Comparison of ENCODE assay signal across 20 cellular contexts in the genomic region with DNA sequence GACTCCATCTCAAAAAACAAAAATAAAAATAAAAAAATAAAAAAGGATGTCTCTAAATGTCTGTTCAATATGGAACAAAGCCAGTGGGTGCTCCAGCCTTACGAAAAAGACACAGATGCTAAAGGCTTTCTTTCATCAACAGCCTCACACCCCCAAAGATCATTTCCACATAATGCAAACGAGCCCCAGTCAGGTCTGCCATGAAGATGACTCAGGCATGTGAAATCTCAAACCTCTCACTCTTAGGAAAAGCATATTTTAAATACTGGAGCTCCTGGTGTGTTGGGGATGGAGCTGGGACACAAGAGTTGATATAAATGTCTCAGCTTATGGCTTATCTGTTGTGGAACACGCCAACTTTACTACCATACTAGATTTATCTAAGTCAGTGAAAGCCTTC. TPM values are rescaled to one million over a fixed set of nuclear protein-coding genes. Genes with fewer than 3 reads are reported as not detected.
DNase-seq lines count a peak whose midpoint lies in the region; ATAC-seq, FAIRE-seq and TF ChIP-seq lines count a peak whose summit lies in the region.
"Had no signal": no experiment of that assay in that cellular context is flagged by ENCODE, and none has a peak within 500 bp of the region (broad histone marks: within the 10 kb centered on the region; RNA-seq: fewer than 3 reads in every experiment).

No MANE protein-coding gene starts in this region.

- no peak for ATAC-seq in DND-41 (ENCODE audit: insufficient read depth, low read depth)
- ATAC-seq: activated CD8-positive, alpha-beta memory T cell treated with anti-CD3 and anti-CD28 coated beads, Interleukin-2, amount 10 ng/mL, durations not matched to agents 7 days and 5 days; GM12878; heart right ventricle; left colon had no signal

- H3K4me3 ChIP-seq in DND-41 (ENCODE audit: low read depth in 1 of 2, low read length in 2 of 2) = no peak overlapping the region
- no peak overlapping the region for H3K4me3 ChIP-seq in keratinocyte (ENCODE audit: control insufficient read depth in 2 of 3, extremely low read depth in 1 of 3, insufficient read depth in 2 of 3, low read depth in 1 of 3, low read length in 3 of 3)
- H3K4me3 ChIP-seq in vagina = no peak overlapping the region
- H3K4me3 ChIP-seq: BLaER1 treated with 17β-estradiol and CSF1 and Interleukin-3, amounts not matched to agents 10 nM and 100 nM; GM12878; heart right ventricle had no signal

- H3K27ac ChIP-seq in DND-41 (ENCODE audit: low read length) = peak overlapping the region; percentile 84
- peak overlapping the region; percentile 31 for H3K27ac ChIP-seq in keratinocyte (ENCODE audit: control insufficient read depth, insufficient read depth, low read length)
- H3K27ac ChIP-seq in vagina = no peak overlapping the region
- H3K27ac ChIP-seq: BLaER1 treated with 17β-estradiol and CSF1 and Interleukin-3, amounts not matched to agents 10 nM and 100 nM; heart right ventricle had no signal

- POLR2A ChIA-PET in GM10248 (lab: Yijun Ruan, JAX) = no interaction called here

- H2AFZ ChIP-seq in DND-41 (ENCODE audit: low read depth, low read length) (peak overlapping the region; percentile 33; the same call in 1 of the 2 replicates), keratinocyte (ENCODE audit: control insufficient read depth, low read length) (no peak overlapping the region)

- H3K4me2 ChIP-seq in DND-41 (ENCODE audit: insufficient read depth, low read length) = 0 out of 2 replicates have a peak overlapping the region, but pooled peaks have one; percentile 92
- peak overlapping the region; percentile 17 for H3K4me2 ChIP-seq in keratinocyte (ENCODE audit: control insufficient read depth, extremely low read depth, insufficient read depth, low read depth, low read length)

- FAIRE-seq in keratinocyte (lab: Jason Lieb, UNC) = peak; percentile 48
- FAIRE-seq: GM12878 had no signal

- CTCF ChIA-PET in GM10248 (lab: Yijun Ruan, JAX) = interaction anchor here (1.3 to 6.3 kb wide), 3 partner anchors 10 to 593 kb away, joined by 3 to 151 read pairs (median 51); no protein-coding TSS in a partner anchor

- intact Hi-C loops in vagina (cut with DNase I) = loop anchor here (10.0 kb wide), 1 partner anchor 204 kb away; no protein-coding TSS in a partner anchor

- no peaks in the 10 kb centered on the region for H3K36me3 ChIP-seq in DND-41 (ENCODE audit: insufficient read depth, low read length)
- no peaks in the 10 kb centered on the region for H3K36me3 ChIP-seq in keratinocyte (ENCODE audit: control insufficient read depth in 2 of 2, extremely low read depth in 1 of 2, insufficient read depth in 2 of 2, low read length in 2 of 2)
- no peaks in the 10 kb centered on the region for H3K36me3 ChIP-seq in vagina
- H3K36me3 ChIP-seq: BLaER1 treated with 17β-estradiol and CSF1 and Interleukin-3, amounts not matched to agents 10 nM and 100 nM; heart right ventricle had no signal

- H3K79me2 ChIP-seq in DND-41 (ENCODE audit: insufficient read depth, low read length) = no peaks in the 10 kb centered on the region; the same call in 1 of the 2 replicates
- H3K79me2 ChIP-seq in keratinocyte (ENCODE audit: control insufficient read depth, insufficient read depth, low read length) = no peaks in the 10 kb centered on the region

- peaks cover 45% of the 10 kb centered on the region for H3K4me1 ChIP-seq in DND-41 (ENCODE audit: insufficient read depth, low read length)
- peaks cover 43% of the 10 kb centered on the region for H3K4me1 ChIP-seq in keratinocyte (ENCODE audit: control insufficient read depth, extremely low read depth, insufficient read depth, low read length)
- peaks cover 13% of the 10 kb centered on the region for H3K4me1 ChIP-seq in vagina

- TF ChIP-seq POLR2A in vagina (IDR thresholded peaks at IDR 0.05) = no peak

- dilution Hi-C loops in keratinocyte (cut with MboI; ENCODE audit: extremely low pct_ligation_motif_present, low sequenced_read_pairs) = no loop called here

- H3K27me3 ChIP-seq in DND-41 (ENCODE audit: insufficient read depth, low read length, poor library complexity) (no peaks in the 10 kb centered on the region), keratinocyte (ENCODE audit: control insufficient read depth, extremely low read depth, insufficient read depth, low read length) (no peaks in the 10 kb centered on the region), vagina (no peaks in the 10 kb centered on the region)

- TF ChIP-seq CTCF in DND-41 (IDR thresholded peaks at IDR 0.05; ENCODE audit: borderline replicate concordance, extremely low read depth, low read length, poor library complexity, severe bottlenecking) (no peak), keratinocyte (optimal IDR thresholded peaks at IDR 0.05 in 1 of 3, IDR thresholded peaks at IDR 0.05 in 1 of 3, conservative IDR thresholded peaks at IDR 0.05 in 1 of 3; ENCODE audit: extremely low read depth in 1 of 3, insufficient read depth in 2 of 3, low read length in 3 of 3) (no peak), GM10248 (IDR thresholded peaks at IDR 0.05; ENCODE audit: control extremely low read depth, extremely low read depth, low read depth, missing control alignments) (no peak), vagina (IDR thresholded peaks at IDR 0.05) (no peak)

- H3K9me3 ChIP-seq in DND-41 (ENCODE audit: insufficient read depth, low read length, severe bottlenecking) = no peaks in the 10 kb centered on the region
- no peaks in the 10 kb centered on the region for H3K9me3 ChIP-seq in keratinocyte (ENCODE audit: control insufficient read depth, low read depth, low read length)
- H3K9me3 ChIP-seq in vagina = no peaks in the 10 kb centered on the region
- H3K9me3 ChIP-seq: BLaER1 treated with 17β-estradiol and CSF1 and Interleukin-3, amounts not matched to agents 10 nM and 100 nM; heart right ventricle had no signal

- H3K9me1 ChIP-seq in keratinocyte (ENCODE audit: control insufficient read depth, extremely low read depth, insufficient read depth, low read length) = no peaks in the 10 kb centered on the region

- H4K20me1 ChIP-seq in DND-41 (ENCODE audit: insufficient read depth, low read length) (no peaks in the 10 kb centered on the region), keratinocyte (ENCODE audit: control insufficient read depth, extremely low read depth, insufficient read depth, low read length) (no peaks in the 10 kb centered on the region)

- H3K9ac ChIP-seq in DND-41 (ENCODE audit: low read depth, low read length) (peak overlapping the region; percentile 39; the same call in 1 of the 2 replicates), keratinocyte (ENCODE audit: control insufficient read depth, extremely low read depth, insufficient read depth, low read length) (no peak overlapping the region)
- H3K9ac ChIP-seq: BLaER1 treated with 17β-estradiol and CSF1 and Interleukin-3, amounts not matched to agents 10 nM and 100 nM had no signal

- DNase-seq in DND-41 (no peak), NCI-H226 (peak; percentile 81), dedifferentiated amniotic fluid mesenchymal stem cell (ENCODE audit: extremely low spot score) (peak; percentile 39), keratinocyte (ENCODE audit: low read depth, low spot score) (no peak), iPS-NIHi7 (ENCODE audit: extremely low spot score) (no peak), NCI-H2227 (lab: John Stamatoyannopoulos, UW; ENCODE audit: unreplicated experiment) (no peak), GM10248 (ENCODE audit: extremely low spot score) (no peak), vagina (ENCODE audit: extremely low spot score in 2 of 2) (no peak)
- DNase-seq: activated CD8-positive, alpha-beta memory T cell treated with anti-CD3 and anti-CD28 coated beads, Interleukin-2, amount 10 ng/mL, durations not matched to agents 7 days and 5 days; activated naive CD4-positive, alpha-beta T cell treated with anti-CD3 and anti-CD28 coated beads, Interleukin-2, amount 10 ng/mL, durations not matched to agents 7 days and 5 days; caudate nucleus; heart right ventricle; KBM-7; left colon; NCI-H146; NCI-H524 treated with DMSO at 0.1 percent for 48 hours; posterior cingulate gyrus; stimulated activated naive CD4-positive, alpha-beta T cell treated with Interleukin-2 at 50 U/mL for 16 hours had no signal

RNA-seq across cellular contexts. Expression of a gene that starts 49.9 kb away (rescaled TPM):
- polyA plus RNA-seq in keratinocyte = 0.17 to 0.23 TPM (median 0.18 TPM) in 3 replicates
- not detected for polyA plus RNA-seq in keratinocyte (2011; ENCODE audit: low read depth)
- 0.14 and 0.15 TPM in 2 replicates for polyA plus RNA-seq in keratinocyte (2011; cell fraction: cytosol; rRNA removed)
- 0.08 and 0.25 TPM in 2 replicates for polyA plus RNA-seq in keratinocyte (2011; cell fraction: nucleus; rRNA removed)
- polyA plus RNA-seq in keratinocyte (2012; ENCODE audit: low replicate concordance) = 0.10 and 0.24 TPM in 2 replicates
- 0.23 to 0.48 TPM in 2 of 3 replicates, not detected in the other for polyA minus RNA-seq in keratinocyte
- polyA minus RNA-seq in keratinocyte (2011; cell fraction: cytosol; rRNA and poly(A)+ RNA removed) = not detected
- polyA minus RNA-seq in keratinocyte (2011; cell fraction: nucleus; rRNA and poly(A)+ RNA removed) = 0.11 TPM in 1 of 2 replicates, not detected in the other
- total RNA-seq in vagina = 14.2 TPM

Comparison
In these comparisons a context has a peak if more than half of its experiments do, and no peak if none do; other contexts are left out.
1. DNase-seq: peak in NCI-H226 (single experiment) and dedifferentiated amniotic fluid mesenchymal stem cell (single experiment); none in DND-41 (single experiment), keratinocyte (single experiment), iPS-NIHi7 (single experiment), NCI-H2227 (single experiment), GM10248 (single experiment) and vagina (0 of 2).